ENCODE assay signal across 8 cellular contexts in the genomic region with DNA sequence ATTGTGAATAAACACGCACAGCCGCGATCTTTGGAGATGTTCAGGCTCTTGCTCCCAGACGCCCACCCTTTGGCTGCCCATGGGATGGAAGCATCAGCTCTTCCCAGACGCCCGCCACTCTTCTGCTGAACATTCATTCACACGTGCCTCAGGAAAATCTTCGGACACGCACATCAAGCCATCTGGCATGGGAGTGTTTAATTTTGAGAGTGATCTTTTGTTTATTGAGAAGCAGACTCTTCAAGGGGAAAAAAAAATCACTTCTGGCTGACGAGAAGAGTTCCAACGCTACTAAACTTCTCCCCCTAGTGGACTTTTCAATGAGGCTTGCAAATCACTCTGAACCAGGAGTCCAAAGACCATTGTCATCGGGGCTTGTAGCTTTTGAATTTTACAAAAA.
DNase-seq lines count a peak whose midpoint lies in the region; ATAC-seq and TF ChIP-seq lines count a peak whose summit lies in the region.

No MANE protein-coding gene starts in this region.

- H3K4me1 ChIP-seq in neural progenitor cell, result no peaks in the 10 kb centered on the region

- no peak for ATAC-seq in GM19351 (IDR thresholded peaks at IDR 0.05; ENCODE audit: unreplicated experiment)
- ATAC-seq in GM21390 (IDR thresholded peaks at IDR 0.05; ENCODE audit: unreplicated experiment), result no peak

- H2AFZ ChIP-seq in neural progenitor cell (replicated peaks), result peak overlapping the region; percentile 83

- no peak overlapping the region for H3K4me2 ChIP-seq in neural progenitor cell

- DNase-seq in NCI-H345 (lab: John Stamatoyannopoulos, UW) (peak; percentile 25), cerebellum (ENCODE audit: low spot score) (peak; percentile 52), neural progenitor cell (ENCODE audit: low spot score) (peak; percentile 62), osteocyte (ENCODE audit: extremely low spot score, unreplicated experiment) (no peak), GDM1 (lab: John Stamatoyannopoulos, UW) (no peak)

- H3F3A ChIP-seq in neural progenitor cell (ENCODE audit: low read depth), result no peaks in the 10 kb centered on the region

- no peak overlapping the region for H3K27ac Mint-ChIP-seq in neural progenitor cell
- H3K27ac Mint-ChIP-seq in osteocyte (ENCODE audit: unreplicated experiment), result no peak overlapping the region

- H3K36me3 ChIP-seq in neural progenitor cell, result no peaks in the 10 kb centered on the region

- H3K36me3 Mint-ChIP-seq in neural progenitor cell, result no peaks in the 10 kb centered on the region
- H3K36me3 Mint-ChIP-seq in osteocyte (ENCODE audit: unreplicated experiment), result no peaks in the 10 kb centered on the region

- TF ChIP-seq CTCF in GM12875 (IDR thresholded peaks at IDR 0.05; ENCODE audit: borderline replicate concordance, insufficient read depth, low read depth, low read length) (0 out of 2 replicates have a peak, but pooled peaks have one; percentile 1), neural progenitor cell (IDR thresholded peaks at IDR 0.05) (peak; percentile 73), osteocyte (IDR thresholded peaks at IDR 0.05) (no peak)

- H3K4me3 ChIP-seq in GM12875 (ENCODE audit: low read depth, low read length) (no peak overlapping the region), neural progenitor cell (no peak overlapping the region)

- no peak overlapping the region for H3K4me3 Mint-ChIP-seq in neural progenitor cell
- no peak overlapping the region for H3K4me3 Mint-ChIP-seq in osteocyte (ENCODE audit: unreplicated experiment)

- no peaks in the 10 kb centered on the region for H4K20me1 ChIP-seq in neural progenitor cell (ENCODE audit: low read depth)

- no peaks in the 10 kb centered on the region for H3K9me3 ChIP-seq in neural progenitor cell (ENCODE audit: low read depth)

- H3K9me3 Mint-ChIP-seq in neural progenitor cell, result peaks cover 2% of the 10 kb centered on the region
- peaks cover 5% of the 10 kb centered on the region for H3K9me3 Mint-ChIP-seq in osteocyte (ENCODE audit: unreplicated experiment)

- no peaks in the 10 kb centered on the region for H3K27me3 ChIP-seq in neural progenitor cell

- no peak overlapping the region for H3K27ac ChIP-seq in neural progenitor cell

- H3K9ac ChIP-seq in neural progenitor cell, result no peak overlapping the region

- H3K4me1 Mint-ChIP-seq in neural progenitor cell (peaks cover 6% of the 10 kb centered on the region), osteocyte (ENCODE audit: unreplicated experiment) (no peaks in the 10 kb centered on the region)

- peaks cover 2% of the 10 kb centered on the region for H3K27me3 Mint-ChIP-seq in neural progenitor cell (ENCODE audit: insufficient read depth, low read depth)
- H3K27me3 Mint-ChIP-seq in osteocyte (ENCODE audit: unreplicated experiment), result no peaks in the 10 kb centered on the region

- no peaks in the 10 kb centered on the region for H3K79me2 ChIP-seq in neural progenitor cell (ENCODE audit: low read depth)

Comparison
In these comparisons a context has a peak if more than half of its experiments do, and no peak if none do; other contexts are left out.
1. DNase-seq: peak in NCI-H345 (single experiment), cerebellum (single experiment) and neural progenitor cell (single experiment); none in osteocyte (single experiment) and GDM1 (single experiment).